ENCODE assay signal across 1 cellular context in the genomic region with DNA sequence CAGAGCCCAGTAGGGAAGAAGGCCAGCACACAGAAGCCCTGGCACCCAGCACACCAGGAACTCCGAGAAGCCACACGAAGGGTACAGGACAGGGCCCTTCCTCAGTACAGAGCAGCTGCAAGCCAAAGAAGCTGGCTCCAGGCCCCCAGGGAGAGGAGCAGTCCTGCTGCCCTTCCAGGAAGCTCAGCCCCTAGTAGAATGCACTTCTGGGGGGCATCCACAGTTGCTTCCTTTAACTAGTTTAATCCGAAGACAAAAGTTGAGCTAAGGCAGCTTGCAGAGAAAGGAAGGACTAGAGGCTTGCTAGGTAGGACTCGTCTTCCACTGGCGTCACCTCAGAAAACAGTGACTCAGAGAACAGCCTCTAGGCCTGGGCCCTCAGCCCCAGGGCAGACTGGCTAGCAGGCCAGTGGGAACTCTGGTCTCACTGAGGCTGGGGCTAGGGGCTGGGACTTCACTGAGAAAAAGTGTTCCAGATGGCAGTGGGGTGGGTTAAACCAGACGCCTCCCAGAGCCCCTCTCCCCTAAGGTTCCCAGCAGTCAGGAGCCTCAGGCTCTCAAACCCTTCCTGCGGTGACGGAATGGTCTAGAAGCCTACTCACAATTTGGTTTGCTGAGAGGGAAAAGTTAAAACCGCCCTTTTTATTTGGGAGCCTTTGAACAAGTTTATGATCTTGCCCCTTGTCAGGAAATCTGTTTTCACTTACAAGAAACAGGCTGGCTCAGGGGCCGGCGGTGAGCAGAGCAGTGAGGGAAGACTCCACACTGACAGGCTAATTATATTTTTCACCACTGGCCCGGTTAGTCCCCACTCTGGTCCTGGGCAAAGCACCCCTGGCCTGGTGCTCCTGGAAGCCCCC.
TF ChIP-seq lines count a peak whose summit lies in the region.

No MANE protein-coding gene starts in this region.

TF ChIP-seq in IMR-90, 13 proteins besides CTCF, POLR2A, EP300 and RAD21 (continued from another document):
- TF ChIP-seq, protein P1, sequence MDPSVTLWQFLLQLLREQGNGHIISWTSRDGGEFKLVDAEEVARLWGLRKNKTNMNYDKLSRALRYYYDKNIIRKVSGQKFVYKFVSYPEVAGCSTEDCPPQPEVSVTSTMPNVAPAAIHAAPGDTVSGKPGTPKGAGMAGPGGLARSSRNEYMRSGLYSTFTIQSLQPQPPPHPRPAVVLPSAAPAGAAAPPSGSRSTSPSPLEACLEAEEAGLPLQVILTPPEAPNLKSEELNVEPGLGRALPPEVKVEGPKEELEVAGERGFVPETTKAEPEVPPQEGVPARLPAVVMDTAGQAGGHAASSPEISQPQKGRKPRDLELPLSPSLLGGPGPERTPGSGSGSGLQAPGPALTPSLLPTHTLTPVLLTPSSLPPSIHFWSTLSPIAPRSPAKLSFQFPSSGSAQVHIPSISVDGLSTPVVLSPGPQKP (IDR thresholded peaks at IDR 0.05; ENCODE audit: borderline replicate concordance, low read depth, low read length) = no peak
- TF ChIP-seq FOS (IDR thresholded peaks at IDR 0.05; ENCODE audit: low read depth, low read length) = no peak
